ENCODE assay signal across 26 cellular contexts in genomic region chr6:159282351-159282750, GRCh38.
"Had no signal": no experiment of that assay in that cellular context is flagged by ENCODE, and none has a peak within 500 bp of the region (broad histone marks: within the 10 kb centered on the region; RNA-seq: fewer than 3 reads in every experiment).

No MANE protein-coding gene starts in this region.

- ATAC-seq: activated CD4-positive, alpha-beta T cell treated with anti-CD3 and anti-CD28 coated beads for 36 hours; activated CD4-positive, CD25-positive, alpha-beta regulatory T cell treated with anti-CD3 and anti-CD28 coated beads, Interleukin-2, amount 50 U/mL, for 24 hours; activated CD8-positive, alpha-beta T cell treated with anti-CD3 and anti-CD28 coated beads, Interleukin-2, amount 10 ng/mL, durations not matched to agents 7 days and 5 days; activated naive CD4-positive, alpha-beta T cell treated with anti-CD3 and anti-CD28 coated beads, Interleukin-2, amount 50 U/mL, for 72 hours; activated T-cell treated with anti-CD3 and anti-CD28 coated beads, Interleukin-2, amount 50 U/mL, for 4 hours; Panc1; WTC11 had no signal

- DNase-seq: activated CD4-positive, alpha-beta T cell treated with anti-CD3 and anti-CD28 coated beads for 36 hours; activated CD4-positive, alpha-beta T cell treated with anti-CD3 and anti-CD28 coated beads, Interleukin-2, amount 10 ng/mL, durations not matched to agents 7 days and 5 days; activated CD4-positive, alpha-beta T cell treated with anti-CD3 and anti-CD28 coated beads, Interleukin-2, amount 50 U/mL, for 48 hours; activated CD8-positive, alpha-beta T cell treated with anti-CD3 and anti-CD28 coated beads, Interleukin-2, amount 10 ng/mL, durations not matched to agents 7 days and 5 days; activated gamma-delta T cell treated with Interleukin-2 at 50 U/mL for 16 hours; activated naive CD4-positive, alpha-beta T cell treated with anti-CD3 and anti-CD28 coated beads for 36 hours; activated T-cell treated with anti-CD3 and anti-CD28 coated beads, Interleukin-2, amount 50 U/mL, for 4 hours; anterior cingulate cortex; caudate nucleus; cerebellar nuclear complex; MG63; NCI-H1048; NCI-H1105 treated with DMSO at 0.1 percent for 48 hours; NCI-H1436; NCI-H1694; NCI-H1930; NCI-H2081 treated with DMSO at 0.1 percent for 48 hours; NCI-H226; NCI-H524 treated with DMSO at 0.1 percent for 48 hours; SHP77; SJCRH30; SK-N-SH had no signal

- H3K4me3 ChIP-seq: MG63, SJCRH30 had no signal

- H3K9me3 ChIP-seq: MG63, SJCRH30, SK-N-SH had no signal

- H3K36me3 ChIP-seq: MG63, SJCRH30 had no signal

- H3K27me3 ChIP-seq: MG63, SJCRH30 had no signal

- H3K27ac ChIP-seq: SJCRH30 had no signal

- H3K4me2 ChIP-seq: SK-N-SH had no signal

- H3K4me1 ChIP-seq: SJCRH30 had no signal

- H3K9ac ChIP-seq: SK-N-SH had no signal
